ENCODE assay signal across 30 cellular contexts in the genomic region with DNA sequence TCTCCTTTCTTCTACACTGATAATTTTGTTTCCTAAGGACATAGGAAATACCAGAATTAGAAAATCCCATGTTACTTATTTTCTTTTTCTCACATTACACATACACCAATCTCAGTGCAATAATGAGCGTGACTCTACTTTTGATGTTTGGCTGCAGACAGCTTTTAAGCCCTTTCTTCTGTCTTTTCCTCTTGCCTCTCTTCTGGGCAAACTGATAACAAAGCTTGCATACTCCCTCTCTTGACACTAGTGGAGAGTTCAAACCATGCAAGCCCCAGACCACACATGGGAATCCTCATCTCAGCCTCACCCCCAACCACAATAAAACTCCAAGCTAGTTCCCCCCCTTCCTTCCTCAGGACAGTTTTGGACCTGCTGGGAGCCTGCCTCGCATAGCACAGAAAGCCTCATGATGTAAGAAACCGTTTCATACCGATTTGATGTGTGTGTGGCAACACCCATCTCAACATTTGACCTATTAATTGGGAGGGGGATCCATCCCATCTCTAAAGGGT.
DNase-seq lines count a peak whose midpoint lies in the region; ATAC-seq, FAIRE-seq and TF ChIP-seq lines count a peak whose summit lies in the region.
"Had no signal": no experiment of that assay in that cellular context is flagged by ENCODE, and none has a peak within 500 bp of the region (broad histone marks: within the 10 kb centered on the region; RNA-seq: fewer than 3 reads in every experiment).

No MANE protein-coding gene starts in this region.

- no peaks in the 10 kb centered on the region for H3K9me3 ChIP-seq in endodermal cell (ENCODE audit: control insufficient read depth, low read length)
- H3K9me3 ChIP-seq in neural progenitor cell (ENCODE audit: low read depth) = no peaks in the 10 kb centered on the region
- 0 out of 2 replicates have a peak, but pooled peaks cover 9% of the 10 kb centered on the region for H3K9me3 ChIP-seq in PC-9 (ENCODE audit: insufficient read depth, low read depth)
- H3K9me3 ChIP-seq: BE2C, BLaER1 had no signal

- peak overlapping the region; percentile 40 for H2AFZ ChIP-seq in neural progenitor cell (replicated peaks)
- H2AFZ ChIP-seq in PC-9 = no peak overlapping the region

- H3K4me1 Mint-ChIP-seq in endodermal cell (peaks cover 33% of the 10 kb centered on the region), neural progenitor cell (no peaks in the 10 kb centered on the region)
- H3K4me1 Mint-ChIP-seq: CD14-positive monocyte; CD4-positive, alpha-beta memory T cell; CD4-positive, CD25-positive, alpha-beta regulatory T cell; CD8-positive, alpha-beta memory T cell had no signal

- H3K27me3 ChIP-seq in endodermal cell (ENCODE audit: control insufficient read depth, insufficient read depth, low read length, poor library complexity, severe bottlenecking) (no peaks in the 10 kb centered on the region), neural progenitor cell (no peaks in the 10 kb centered on the region), PC-9 (ENCODE audit: insufficient read depth, low read depth) (no peaks in the 10 kb centered on the region)
- H3K27me3 ChIP-seq: BLaER1 had no signal

- peak; percentile 15 for TF ChIP-seq CTCF in endodermal cell (conservative IDR thresholded peaks at IDR 0.05)
- no peak for TF ChIP-seq CTCF in neural progenitor cell (IDR thresholded peaks at IDR 0.05)
- no peak for TF ChIP-seq CTCF in PC-9 (conservative IDR thresholded peaks at IDR 0.05)

- H3F3A ChIP-seq in neural progenitor cell (ENCODE audit: low read depth) (no peaks in the 10 kb centered on the region), PC-9 (ENCODE audit: insufficient read depth, low read depth) (no peaks in the 10 kb centered on the region)

- no TSS peak for BruUV-seq in PC-9 (replicated peaks; lab: Mats Ljungman, UMichigan)

- H3K9me3 Mint-ChIP-seq in endodermal cell (no peaks in the 10 kb centered on the region), neural progenitor cell (no peaks in the 10 kb centered on the region)
- H3K9me3 Mint-ChIP-seq: CD14-positive monocyte; CD4-positive, alpha-beta memory T cell; CD4-positive, CD25-positive, alpha-beta regulatory T cell; CD8-positive, alpha-beta memory T cell had no signal

- WGBS in endodermal cell (ENCODE audit: insufficient coverage in 1 of 2, insufficient read length in 1 of 2), 2 experiments = 78 to 99% methylated on average over 1 to 4 of the region's 4 CpGs

- H3K27ac Mint-ChIP-seq in endodermal cell (no peak overlapping the region), neural progenitor cell (no peak overlapping the region)
- H3K27ac Mint-ChIP-seq: CD14-positive monocyte; CD4-positive, alpha-beta memory T cell; CD4-positive, CD25-positive, alpha-beta regulatory T cell; CD8-positive, alpha-beta memory T cell had no signal

- FAIRE-seq in urothelium cell line (lab: Jason Lieb, UNC) = peak; percentile 76
- FAIRE-seq: A204.1, GM12878, GM12892, GM18507, GM19239 had no signal

- CTCF ChIA-PET in PC-9 (lab: Charles Lee) = no interaction called here

- no peak for ATAC-seq in GM18517 (IDR thresholded peaks at IDR 0.05; ENCODE audit: unreplicated experiment)
- ATAC-seq: GM12878 had no signal

- H3K4me2 ChIP-seq in neural progenitor cell (no peak overlapping the region), PC-9 (no peak overlapping the region)
- H3K4me2 ChIP-seq: BLaER1 had no signal

- H3K4me3 ChIP-seq in endodermal cell (ENCODE audit: low read length) (no peak overlapping the region), neural progenitor cell (no peak overlapping the region), PC-9 (no peak overlapping the region)
- H3K4me3 ChIP-seq: BLaER1, GM12878 had no signal

- H3K4me3 Mint-ChIP-seq in endodermal cell (no peak overlapping the region), neural progenitor cell (no peak overlapping the region)
- H3K4me3 Mint-ChIP-seq: CD14-positive monocyte; CD4-positive, alpha-beta memory T cell; CD4-positive, CD25-positive, alpha-beta regulatory T cell; CD8-positive, alpha-beta memory T cell had no signal

- H3K36me3 ChIP-seq in endodermal cell (ENCODE audit: control insufficient read depth, insufficient read depth, low read length) (no peaks in the 10 kb centered on the region), neural progenitor cell (no peaks in the 10 kb centered on the region), PC-9 (ENCODE audit: low read depth) (no peaks in the 10 kb centered on the region)
- H3K36me3 ChIP-seq: BE2C, BLaER1 had no signal

- H3K27me3 Mint-ChIP-seq in endodermal cell (ENCODE audit: insufficient read depth) (peaks cover 12% of the 10 kb centered on the region), neural progenitor cell (ENCODE audit: insufficient read depth, low read depth) (no peaks in the 10 kb centered on the region)

- H3K4me1 ChIP-seq in endodermal cell (ENCODE audit: control insufficient read depth, insufficient read depth, low read length) = no peaks in the 10 kb centered on the region
- H3K4me1 ChIP-seq in neural progenitor cell = no peaks in the 10 kb centered on the region
- H3K4me1 ChIP-seq in PC-9 (replicated peaks; ENCODE audit: insufficient read depth) = no peaks in the 10 kb centered on the region
- H3K4me1 ChIP-seq: BE2C, BLaER1 had no signal

- no peaks in the 10 kb centered on the region for H3K9me2 ChIP-seq in PC-9 (ENCODE audit: insufficient read depth)

- H3K9ac ChIP-seq in endodermal cell (ENCODE audit: extremely low read depth, low read length, poor library complexity, severe bottlenecking) = no peak overlapping the region
- no peak overlapping the region for H3K9ac ChIP-seq in neural progenitor cell
- H3K9ac ChIP-seq: BLaER1 had no signal

- H4K20me1 ChIP-seq in neural progenitor cell (ENCODE audit: low read depth) (no peaks in the 10 kb centered on the region), PC-9 (ENCODE audit: insufficient read depth) (no peaks in the 10 kb centered on the region)
- H4K20me1 ChIP-seq: BLaER1 had no signal

- POLR2A ChIA-PET in PC-9 (lab: Charles Lee; ENCODE audit: unreplicated experiment) = interaction anchor here (0.5 kb wide), 1 partner anchor 593 kb away, joined by 4 read pairs; no protein-coding TSS in a partner anchor

- no peaks in the 10 kb centered on the region for H3K79me2 ChIP-seq in neural progenitor cell (ENCODE audit: low read depth)
- H3K79me2 ChIP-seq in PC-9 (ENCODE audit: low read depth) = no peaks in the 10 kb centered on the region

- no peak overlapping the region for H3K27ac ChIP-seq in endodermal cell (ENCODE audit: low read depth, low read length)
- H3K27ac ChIP-seq in neural progenitor cell = no peak overlapping the region
- no peak overlapping the region for H3K27ac ChIP-seq in PC-9
- H3K27ac ChIP-seq: BLaER1 had no signal

- DNase-seq in ecto neural progenitor cell (ENCODE audit: low spot score) (peak; percentile 18), endodermal cell (no peak), neural progenitor cell (ENCODE audit: low spot score) (no peak), urothelium cell line (ENCODE audit: low spot score) (no peak), PC-9 (no peak), NCI-H82 treated with DMSO at 0.1 percent for 48 hours (lab: John Stamatoyannopoulos, UW; ENCODE audit: unreplicated experiment) (no peak), NCI-H1694 treated with DMSO at 0.1 percent for 48 hours (lab: John Stamatoyannopoulos, UW) (no peak)
- DNase-seq: 8988T; ACHN; BE2C; C1 segment of cervical spinal cord; CD4-positive, alpha-beta memory T cell; CD4-positive, CD25-positive, alpha-beta regulatory T cell; CD8-positive, alpha-beta memory T cell; COR-L47; DMS 273 treated with DMSO at 0.1 percent for 48 hours; DMS153; DMS53; DMS79; DND-41; EL; GDM1 had no signal

- H3K36me3 Mint-ChIP-seq in endodermal cell (ENCODE audit: low read depth) (no peaks in the 10 kb centered on the region), neural progenitor cell (no peaks in the 10 kb centered on the region)
- H3K36me3 Mint-ChIP-seq: CD14-positive monocyte; CD4-positive, alpha-beta memory T cell; CD4-positive, CD25-positive, alpha-beta regulatory T cell; CD8-positive, alpha-beta memory T cell had no signal

- intact Hi-C loops in PC-9 (cut with micrococcal nuclease; ENCODE audit: unreplicated experiment) = no loop called here
